In the genomic region with DNA sequence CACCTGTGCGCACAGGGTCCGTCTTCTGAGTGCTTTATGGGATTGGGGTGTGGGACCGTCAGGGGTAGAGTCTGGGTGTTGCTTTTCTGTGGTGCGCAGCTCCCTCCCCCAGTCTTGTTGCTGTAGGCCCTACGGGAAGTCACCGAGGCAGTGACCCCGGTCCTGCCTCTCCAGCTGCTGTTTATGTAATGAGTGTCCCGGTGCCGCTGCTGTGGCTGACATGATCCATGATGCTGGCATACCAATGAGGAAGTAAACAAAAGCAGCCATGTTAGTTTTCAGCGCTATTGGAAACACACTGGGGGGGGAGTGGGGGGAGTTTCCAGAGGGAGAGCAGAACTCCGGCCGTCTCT, we compare ENCODE assay signal across 8 cellular contexts. TPM values are rescaled to one million over a fixed set of nuclear protein-coding genes. Genes with fewer than 3 reads are reported as not detected.
DNase-seq lines count a peak whose midpoint lies in the region; ATAC-seq and TF ChIP-seq lines count a peak whose summit lies in the region.

No MANE protein-coding gene starts in this region.

- H3K27me3 ChIP-seq in upper lobe of right lung, result no peaks in the 10 kb centered on the region

- DNase-seq in NCI-H1092 treated with DMSO at 0.1 percent for 48 hours (lab: John Stamatoyannopoulos, UW) (peak; percentile 19), NCI-H1092 (lab: John Stamatoyannopoulos, UW) (no peak), NCI-H2196 treated with DMSO at 0.1 percent for 48 hours (lab: John Stamatoyannopoulos, UW; ENCODE audit: unreplicated experiment) (peak; percentile 21), epithelial cell of prostate (ENCODE audit: low read depth, low spot score) (no peak), mucosa of gallbladder (ENCODE audit: low spot score) (peak; percentile 83), upper lobe of right lung (peak; percentile 86)
- DNase-seq in activated CD4-positive, alpha-beta T cell treated with anti-CD3 and anti-CD28 coated beads, Interleukin-2, amount 50 U/mL, for 1 hour, result peak; percentile 45

- intact Hi-C loops in upper lobe of right lung (cut with DNase I), result no loop called here

- H3K36me3 ChIP-seq in upper lobe of right lung, result peaks cover 8% of the 10 kb centered on the region

- peaks cover 44% of the 10 kb centered on the region for H3K4me1 ChIP-seq in upper lobe of right lung

- no peak for TF ChIP-seq CTCF in upper lobe of right lung (IDR thresholded peaks at IDR 0.05)

- peak; percentile 2 for ATAC-seq in upper lobe of right lung
- no peak for ATAC-seq in HG03342 (IDR thresholded peaks at IDR 0.05; ENCODE audit: unreplicated experiment)

- H3K4me3 ChIP-seq in upper lobe of right lung, result peak overlapping the region; percentile 85

- no peaks in the 10 kb centered on the region for H3K9me3 ChIP-seq in upper lobe of right lung

- peak overlapping the region; percentile 97 for H3K27ac ChIP-seq in epithelial cell of prostate
- peak overlapping the region; percentile 100 for H3K27ac ChIP-seq in upper lobe of right lung

RNA-seq across cellular contexts. Expression of a gene that starts 1.1 kb away (rescaled TPM):
- total RNA-seq in mucosa of gallbladder (129 TPM), upper lobe of right lung (146 TPM)

Comparison
In these comparisons a context has a peak if more than half of its experiments do, and no peak if none do; other contexts are left out.
1. DNase-seq: peak in NCI-H1092 treated with DMSO at 0.1 percent for 48 hours (single experiment), NCI-H2196 treated with DMSO at 0.1 percent for 48 hours (single experiment), activated CD4-positive, alpha-beta T cell treated with anti-CD3 and anti-CD28 coated beads, Interleukin-2, amount 50 U/mL, for 1 hour (single experiment), mucosa of gallbladder (single experiment) and upper lobe of right lung (single experiment); none in NCI-H1092 (single experiment) and epithelial cell of prostate (single experiment).